8 cellular contexts compared by ENCODE assay signal in genomic region chr11:64868904-64869570, GRCh38. TPM values are rescaled to one million over a fixed set of nuclear protein-coding genes. Genes with fewer than 3 reads are reported as not detected.
A peak's percentile ranks its signal among the peaks of the same experiment; 100 is the strongest.
DNase-seq lines count a peak whose midpoint lies in the region; ATAC-seq lines count a peak whose summit lies in the region.

No MANE protein-coding gene starts in this region.

- CTCF ChIA-PET in activated CD4-positive, alpha-beta T cell treated with anti-CD3 and anti-CD28 coated beads, Interleukin-2, amount 10 ng/mL, durations not matched to agents 7 days and 5 days (lab: Charles Lee): interaction anchor here (0.6 to 32.1 kb wide), 8 partner anchors 10 to 488 kb away, joined by 3 to 732 read pairs (median 4); partner anchors contain the start of genes ARL2, BATF2, CDC42BPG and EHD1

- no peaks in the 10 kb centered on the region for H3K27me3 Mint-ChIP-seq in activated CD4-positive, alpha-beta T cell treated with anti-CD3 and anti-CD28 coated beads, Interleukin-2, amount 10 ng/mL, durations not matched to agents 7 days and 5 days
- H3K27me3 Mint-ChIP-seq in activated T-cell treated with anti-CD3 and anti-CD28 coated beads, Interleukin-2, amount 50 U/mL, for 4 hours (ENCODE audit: low read depth): no peaks in the 10 kb centered on the region
- no peaks in the 10 kb centered on the region for H3K27me3 Mint-ChIP-seq in stimulated activated memory B cell treated with anti-CD40 and anti-IgM and Interleukin-4, amounts not matched to agents 10 μg/mL and 1 μg/mL and 100 μg/mL, for 72 hours

- peaks cover 60% of the 10 kb centered on the region for H3K36me3 Mint-ChIP-seq in activated CD4-positive, alpha-beta T cell treated with anti-CD3 and anti-CD28 coated beads, Interleukin-2, amount 10 ng/mL, durations not matched to agents 7 days and 5 days (ENCODE audit: low read depth)
- H3K36me3 Mint-ChIP-seq in activated T-cell treated with anti-CD3 and anti-CD28 coated beads, Interleukin-2, amount 50 U/mL, for 4 hours (ENCODE audit: insufficient read depth): peaks cover 33% of the 10 kb centered on the region
- H3K36me3 Mint-ChIP-seq in stimulated activated memory B cell treated with anti-CD40 and anti-IgM and Interleukin-4, amounts not matched to agents 10 μg/mL and 1 μg/mL and 100 μg/mL, for 72 hours: peaks cover 53% of the 10 kb centered on the region

- H3K9me3 Mint-ChIP-seq in activated CD4-positive, alpha-beta T cell treated with anti-CD3 and anti-CD28 coated beads, Interleukin-2, amount 10 ng/mL, durations not matched to agents 7 days and 5 days: no peaks in the 10 kb centered on the region
- peaks cover 7% of the 10 kb centered on the region for H3K9me3 Mint-ChIP-seq in activated T-cell treated with anti-CD3 and anti-CD28 coated beads, Interleukin-2, amount 50 U/mL, for 4 hours
- peaks cover 2% of the 10 kb centered on the region for H3K9me3 Mint-ChIP-seq in stimulated activated memory B cell treated with anti-CD40 and anti-IgM and Interleukin-4, amounts not matched to agents 10 μg/mL and 1 μg/mL and 100 μg/mL, for 72 hours

- DNase-seq in activated CD4-positive, alpha-beta T cell treated with anti-CD3 and anti-CD28 coated beads, Interleukin-2, amount 10 ng/mL, durations not matched to agents 7 days and 5 days: no peak
- no peak for DNase-seq in activated CD4-positive, alpha-beta T cell treated with anti-CD3 and anti-CD28 coated beads for 1 hour
- DNase-seq in activated T-cell treated with anti-CD3 and anti-CD28 coated beads, Interleukin-2, amount 50 U/mL, for 4 hours: no peak
- DNase-seq in glomerular visceral epithelial cell (ENCODE audit: extremely low spot score): peak; percentile 95
- no peak for DNase-seq in NK-92 treated with Interleukin-12 subunit alpha and Interleukin-12 subunit beta, amount 100 ng/mL, for 24 hours (lab: John Stamatoyannopoulos, UW)

- peak; percentile 9 to 14 for ATAC-seq in activated T-cell treated with anti-CD3 and anti-CD28 coated beads, Interleukin-2, amount 50 U/mL, for 4 hours
- no peak for ATAC-seq in stimulated activated memory B cell treated with anti-CD40 and anti-IgM and Interleukin-4, amounts not matched to agents 10 μg/mL and 1 μg/mL and 100 μg/mL, for 72 hours
- ATAC-seq in GM21825 (IDR thresholded peaks at IDR 0.05; ENCODE audit: unreplicated experiment): no peak
- no peak for ATAC-seq in HG02623 (IDR thresholded peaks at IDR 0.05; ENCODE audit: unreplicated experiment)

- POLR2A ChIA-PET in activated CD4-positive, alpha-beta T cell treated with anti-CD3 and anti-CD28 coated beads, Interleukin-2, amount 10 ng/mL, durations not matched to agents 7 days and 5 days (lab: Charles Lee): interaction anchor here (0.6 kb wide), 1 partner anchor 26 kb away, joined by 3 read pairs; no protein-coding TSS in a partner anchor

- H3K27ac Mint-ChIP-seq in activated CD4-positive, alpha-beta T cell treated with anti-CD3 and anti-CD28 coated beads, Interleukin-2, amount 10 ng/mL, durations not matched to agents 7 days and 5 days: peak overlapping the region; percentile 83
- peak overlapping the region; percentile 72 for H3K27ac Mint-ChIP-seq in stimulated activated memory B cell treated with anti-CD40 and anti-IgM and Interleukin-4, amounts not matched to agents 10 μg/mL and 1 μg/mL and 100 μg/mL, for 72 hours

- peaks cover 86% of the 10 kb centered on the region for H3K4me1 Mint-ChIP-seq in activated CD4-positive, alpha-beta T cell treated with anti-CD3 and anti-CD28 coated beads, Interleukin-2, amount 10 ng/mL, durations not matched to agents 7 days and 5 days
- peaks cover 89% of the 10 kb centered on the region for H3K4me1 Mint-ChIP-seq in activated T-cell treated with anti-CD3 and anti-CD28 coated beads, Interleukin-2, amount 50 U/mL, for 4 hours (ENCODE audit: low read depth)
- peaks cover 91% of the 10 kb centered on the region for H3K4me1 Mint-ChIP-seq in stimulated activated memory B cell treated with anti-CD40 and anti-IgM and Interleukin-4, amounts not matched to agents 10 μg/mL and 1 μg/mL and 100 μg/mL, for 72 hours

- H3K4me3 Mint-ChIP-seq in activated CD4-positive, alpha-beta T cell treated with anti-CD3 and anti-CD28 coated beads, Interleukin-2, amount 10 ng/mL, durations not matched to agents 7 days and 5 days: peak overlapping the region; percentile 62
- H3K4me3 Mint-ChIP-seq in activated T-cell treated with anti-CD3 and anti-CD28 coated beads, Interleukin-2, amount 50 U/mL, for 4 hours: peak overlapping the region; percentile 61
- peak overlapping the region; percentile 72 for H3K4me3 Mint-ChIP-seq in stimulated activated memory B cell treated with anti-CD40 and anti-IgM and Interleukin-4, amounts not matched to agents 10 μg/mL and 1 μg/mL and 100 μg/mL, for 72 hours

RNA-seq across cellular contexts. Expression of gene EHD1, which starts 9.4 kb away (rescaled TPM):
- total RNA-seq in activated CD4-positive, alpha-beta T cell treated with anti-CD3 and anti-CD28 coated beads, Interleukin-2, amount 10 ng/mL, durations not matched to agents 7 days and 5 days: 100 to 1,000 TPM; 131 to 149 TPM
- total RNA-seq in activated T-cell treated with anti-CD3 and anti-CD28 coated beads, Interleukin-2, amount 50 U/mL, for 4 hours: 100 to 1,000 TPM in 2 of 3 donors, 10 to 100 TPM in 1; 86.3 to 121 (median 108) TPM

RNA-seq across cellular contexts. Expression of gene CDC42BPG, which starts 24.6 kb away (rescaled TPM):
- total RNA-seq in activated CD4-positive, alpha-beta T cell treated with anti-CD3 and anti-CD28 coated beads, Interleukin-2, amount 10 ng/mL, durations not matched to agents 7 days and 5 days: 1 to 10 TPM in 1 of 2 experiments, under 1 TPM in 1; 0.42 to 1.3 TPM
- total RNA-seq in activated T-cell treated with anti-CD3 and anti-CD28 coated beads, Interleukin-2, amount 50 U/mL, for 4 hours: under 1 TPM; 0.13 to 0.33 (median 0.18) TPM

RNA-seq across cellular contexts. Expression of gene ATG2A, which starts 48.0 kb away (rescaled TPM):
- total RNA-seq in activated CD4-positive, alpha-beta T cell treated with anti-CD3 and anti-CD28 coated beads, Interleukin-2, amount 10 ng/mL, durations not matched to agents 7 days and 5 days: 10 to 100 TPM; 23.0 to 25.7 TPM
- total RNA-seq in activated T-cell treated with anti-CD3 and anti-CD28 coated beads, Interleukin-2, amount 50 U/mL, for 4 hours: 10 to 100 TPM; 20.6 to 24.1 (median 21.7) TPM

RNA-seq across cellular contexts. Expression of gene PPP2R5B, which starts 55.5 kb away (rescaled TPM):
- total RNA-seq in activated CD4-positive, alpha-beta T cell treated with anti-CD3 and anti-CD28 coated beads, Interleukin-2, amount 10 ng/mL, durations not matched to agents 7 days and 5 days: 10 to 100 TPM; 12.0 to 13.7 TPM
- total RNA-seq in activated T-cell treated with anti-CD3 and anti-CD28 coated beads, Interleukin-2, amount 50 U/mL, for 4 hours: 1 to 10 TPM; 6.9 to 8.2 (median 7.9) TPM

RNA-seq across cellular contexts. Expression of gene MEN1, which starts 58.7 kb away (rescaled TPM):
- 10 to 100 TPM; 35.1 to 38.7 TPM for total RNA-seq in activated CD4-positive, alpha-beta T cell treated with anti-CD3 and anti-CD28 coated beads, Interleukin-2, amount 10 ng/mL, durations not matched to agents 7 days and 5 days
- 10 to 100 TPM; 50.7 to 61.2 (median 53.6) TPM for total RNA-seq in activated T-cell treated with anti-CD3 and anti-CD28 coated beads, Interleukin-2, amount 50 U/mL, for 4 hours

Comparison
In these comparisons a context has a peak if more than half of its experiments do, and no peak if none do; other contexts are left out.
1. ATAC-seq: peak in activated T-cell treated with anti-CD3 and anti-CD28 coated beads, Interleukin-2, amount 50 U/mL, for 4 hours (2 of 2); none in stimulated activated memory B cell treated with anti-CD40 and anti-IgM and Interleukin-4, amounts not matched to agents 10 μg/mL and 1 μg/mL and 100 μg/mL, for 72 hours (single experiment), GM21825 (single experiment) and HG02623 (single experiment).
2. Peak in every context shown above with its lines, with median percentiles within 50 percentile points of each other: H3K4me3 Mint-ChIP-seq.